Comparison of ENCODE assay signal across 19 cellular contexts in the genomic region with DNA sequence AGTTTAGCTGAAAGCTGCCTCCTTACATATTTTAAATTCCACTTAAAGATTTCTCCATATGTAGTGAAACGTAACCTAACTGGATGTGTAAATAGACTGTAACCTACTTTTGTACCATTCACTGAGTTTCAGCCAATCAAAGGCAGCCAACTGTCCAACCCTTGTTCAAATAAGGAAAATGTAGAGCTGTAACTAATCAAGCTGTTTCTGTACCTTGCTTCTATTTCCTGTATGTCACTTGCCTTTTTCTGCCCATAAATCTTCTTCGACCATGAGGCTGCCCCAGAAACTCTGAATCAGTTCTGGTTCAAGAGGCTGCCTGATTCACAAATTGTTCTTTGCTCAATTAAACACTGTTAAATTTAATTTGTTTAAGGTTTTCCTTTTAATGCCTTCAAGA. TPM values are rescaled to one million over a fixed set of nuclear protein-coding genes. Genes with fewer than 3 reads are reported as not detected.
DNase-seq lines count a peak whose midpoint lies in the region; ATAC-seq, FAIRE-seq and TF ChIP-seq lines count a peak whose summit lies in the region.
"Had no signal": no experiment of that assay in that cellular context is flagged by ENCODE, and none has a peak within 500 bp of the region (broad histone marks: within the 10 kb centered on the region; RNA-seq: fewer than 3 reads in every experiment).

No MANE protein-coding gene starts in this region.

- no peak for TF ChIP-seq POLR2A in H1 (IDR thresholded peaks at IDR 0.05; ENCODE audit: control extremely low read depth in 1 of 2, low read depth in 2 of 2, low read length in 2 of 2)

- 0 out of 2 replicates have a peak overlapping the region, but pooled peaks have one; percentile 46 for H2AK5ac ChIP-seq in H1 (ENCODE audit: low read depth, low read length)

- H3K4ac ChIP-seq in H1 (replicated peaks; ENCODE audit: insufficient read length, low read depth, low read length): no peak overlapping the region

- H3K36me3 ChIP-seq in H1 (ENCODE audit: control insufficient read depth in 2 of 4, insufficient read depth in 4 of 4, low read length in 3 of 4) (peaks cover 0 to 7% (median 0%) of the 10 kb centered on the region in 4 experiments; a peak in 1 of 8 replicates), parathyroid adenoma (ENCODE audit: control insufficient read depth, insufficient read depth, low read length) (no peaks in the 10 kb centered on the region), BE2C (no peaks in the 10 kb centered on the region)

- H3K18ac ChIP-seq in H1 (ENCODE audit: extremely low read depth, low read length): no peak overlapping the region

- peaks cover 2 to 19% (median 13%) of the 10 kb centered on the region in 4 experiments; a peak in 6 of 7 replicates for H3K4me1 ChIP-seq in H1 (replicated peaks in 1 of 4; ENCODE audit: control insufficient read depth in 3 of 4, insufficient read depth in 4 of 4, low read length in 3 of 4)
- peaks cover 33% of the 10 kb centered on the region for H3K4me1 ChIP-seq in parathyroid adenoma
- peaks cover 4% of the 10 kb centered on the region; the same call in 1 of the 2 replicates for H3K4me1 ChIP-seq in BE2C

- no peak overlapping the region for H2BK20ac ChIP-seq in H1 (ENCODE audit: low read length)

- H3K27me3 ChIP-seq in H1 (replicated peaks in 1 of 4; ENCODE audit: control insufficient read depth in 3 of 4, extremely low read depth in 1 of 4, insufficient read depth in 3 of 4, low read length in 3 of 4) (no peaks in the 10 kb centered on the region), parathyroid adenoma (ENCODE audit: control insufficient read depth, insufficient read depth, low read length) (no peaks in the 10 kb centered on the region), BE2C (peaks cover 35% of the 10 kb centered on the region)

- no peak overlapping the region for H4K91ac ChIP-seq in H1 (replicated peaks; ENCODE audit: insufficient read length, low read length)

- H2BK5ac ChIP-seq in H1 (ENCODE audit: low read depth, low read length): no peak overlapping the region

- DNase-seq in GDM1 (lab: John Stamatoyannopoulos, UW) (peak; percentile 20), NOMO-1 (lab: John Stamatoyannopoulos, UW; ENCODE audit: unreplicated experiment in 2 of 2) (peak; percentile 27 to 55), H1 (ENCODE audit: low read depth in 1 of 2, low spot score in 2 of 2) (no peak), NCI-H2196 treated with DMSO at 0.1 percent for 48 hours (lab: John Stamatoyannopoulos, UW; ENCODE audit: unreplicated experiment) (no peak), SIG-M5 (lab: John Stamatoyannopoulos, UW) (no peak), BE2C (no peak)
- DNase-seq: activated CD4-positive, alpha-beta T cell treated with anti-CD3 and anti-CD28 coated beads, Interleukin-2, amount 50 U/mL, for 4 hours; foreskin fibroblast; kidney; NCI-H1694 treated with DMSO at 0.1 percent for 48 hours; NCI-H774; right cardiac atrium; stimulated activated CD4-positive, alpha-beta T cell treated with anti-CD3 and anti-CD28 coated beads, Interleukin-4, amount 100 ng/mL, for 1 hour; T1000 had no signal

- no peak overlapping the region for H4K8ac ChIP-seq in H1 (ENCODE audit: extremely low read depth, insufficient read depth, low read length)

- H3K9me3 ChIP-seq in H1 (ENCODE audit: insufficient read depth in 2 of 2, low read depth in 1 of 2, low read length in 1 of 2) (no peaks in the 10 kb centered on the region; a peak in 1 of 4 replicates), parathyroid adenoma (ENCODE audit: control insufficient read depth, low read length) (no peaks in the 10 kb centered on the region), BE2C (no peaks in the 10 kb centered on the region)

- ATAC-seq in GM21447 (IDR thresholded peaks at IDR 0.05; ENCODE audit: unreplicated experiment): no peak
- ATAC-seq: right cardiac atrium had no signal

- no peak overlapping the region for H2BK120ac ChIP-seq in H1 (replicated peaks; ENCODE audit: low read depth, low read length)

- H3K79me2 ChIP-seq in H1 (ENCODE audit: control insufficient read depth in 1 of 2, insufficient read depth in 2 of 2, low read length in 2 of 2) (peaks cover 6 to 84% of the 10 kb centered on the region in 2 experiments), parathyroid adenoma (peaks cover 58% of the 10 kb centered on the region)

- peaks cover 5% of the 10 kb centered on the region; the same call in 1 of the 2 replicates for H3K79me1 ChIP-seq in H1 (ENCODE audit: low read depth, low read length)

- no peak for FAIRE-seq in H1 (lab: Jason Lieb, UNC)
- FAIRE-seq: kidney had no signal

- CTCF ChIA-PET in H1 (lab: Charles Lee; ENCODE audit: partially characterized antibody): interaction anchor here (0.7 to 12.1 kb wide), 9 partner anchors 10 to 383 kb away, joined by 3 to 128 read pairs (median 4); a partner anchor contains a TSS

- no peak overlapping the region for H3K56ac ChIP-seq in H1 (replicated peaks; ENCODE audit: insufficient read length, low read depth, low read length)

- no peak overlapping the region for H4K5ac ChIP-seq in H1 (ENCODE audit: insufficient read length, low read depth, low read length)

- H2BK12ac ChIP-seq in H1 (ENCODE audit: low read depth, low read length): no peak overlapping the region

- no peak overlapping the region for H3K9ac ChIP-seq in H1 (replicated peaks in 1 of 4; ENCODE audit: extremely low read depth in 1 of 4, low read depth in 3 of 4, low read length in 3 of 4)
- no peak overlapping the region for H3K9ac ChIP-seq in parathyroid adenoma
- H3K9ac ChIP-seq: KMS-11 had no signal

- no peak for TF ChIP-seq CTCF in H1 (IDR thresholded peaks at IDR 0.05; ENCODE audit: control extremely low read depth in 1 of 3, insufficient read depth in 1 of 3, low read depth in 1 of 3, low read length in 3 of 3)
- no peak for TF ChIP-seq CTCF in parathyroid adenoma (IDR thresholded peaks at IDR 0.05)
- no peak for TF ChIP-seq CTCF in BE2C (IDR thresholded peaks at IDR 0.05; ENCODE audit: low read depth, low read length)

- no peak overlapping the region for H3K4me3 ChIP-seq in H1 (ENCODE audit: extremely low read depth in 1 of 4, insufficient read depth in 2 of 4, low read depth in 3 of 4, low read length in 4 of 4)
- H3K4me3 ChIP-seq in parathyroid adenoma (ENCODE audit: low read depth, low read length): no peak overlapping the region
- H3K4me3 ChIP-seq in BE2C (ENCODE audit: low read depth, low read length): no peak overlapping the region

- H3K23me2 ChIP-seq in H1 (ENCODE audit: low read depth, low read length): peaks cover 6% of the 10 kb centered on the region; the same call in 1 of the 2 replicates

- H2AFZ ChIP-seq in H1 (ENCODE audit: low read length) (no peak overlapping the region), parathyroid adenoma (no peak overlapping the region)

- POLR2A ChIA-PET in H1 (lab: Charles Lee; ENCODE audit: partially characterized antibody): interaction anchor here (1.0 to 2.9 kb wide), 4 partner anchors 13 to 82 kb away, joined by 3 to 16 read pairs (median 6); a partner anchor contains a TSS

- H2BK15ac ChIP-seq in H1 (ENCODE audit: low read length): no peak overlapping the region

- H3K27ac ChIP-seq in H1 (ENCODE audit: low read depth, low read length) (no peak overlapping the region), parathyroid adenoma (peak overlapping the region; percentile 73)
- H3K27ac ChIP-seq: KMS-11 had no signal

- peaks cover 0 to 17% of the 10 kb centered on the region in 2 experiments for H4K20me1 ChIP-seq in H1 (replicated peaks in 1 of 2; ENCODE audit: control insufficient read depth in 1 of 2, insufficient read depth in 2 of 2, low read length in 2 of 2)

- H3K14ac ChIP-seq in H1 (ENCODE audit: insufficient read length): no peak overlapping the region

- H3K4me2 ChIP-seq in H1 (ENCODE audit: insufficient read depth in 1 of 2, low read depth in 2 of 2, low read length in 2 of 2): no peak overlapping the region
- H3K4me2 ChIP-seq in parathyroid adenoma (ENCODE audit: low read length): no peak overlapping the region
- H3K4me2 ChIP-seq: KMS-11 had no signal

- 88% methylated on average over 2 of the region's 2 CpGs; no CpG with 5 or more reads in 1 of the 2 experiments for WGBS in H1 (ENCODE audit: extremely low coverage in 1 of 2, insufficient coverage in 1 of 2, insufficient read length in 1 of 2, insufficient replicate concordance in 2 of 2, low coverage in 1 of 2, low lambda C conversion rate in 2 of 2, missing lambda C conversion rate in 1 of 2), 2 experiments

- H3K23ac ChIP-seq in H1 (ENCODE audit: insufficient read length): no peak overlapping the region

- TF ChIP-seq RAD21 in H1 (IDR thresholded peaks at IDR 0.05 in 1 of 2, conservative IDR thresholded peaks at IDR 0.05 in 1 of 2; ENCODE audit: low read depth in 2 of 2, low read length in 2 of 2): no peak

- no peak for TF ChIP-seq EP300 in H1 (IDR thresholded peaks at IDR 0.05; ENCODE audit: borderline replicate concordance in 1 of 2, low read depth in 2 of 2, low read length in 2 of 2)

TF ChIP-seq in H1, 55 proteins besides CTCF, POLR2A, EP300 and RAD21 (continues in another document):
- TF ChIP-seq EGR1 (IDR thresholded peaks at IDR 0.05; ENCODE audit: borderline replicate concordance, low read depth, low read length): no peak
- TF ChIP-seq BRCA1 (IDR thresholded peaks at IDR 0.05; ENCODE audit: low read depth, low read length): no peak
- no peak for TF ChIP-seq RFX5 (IDR thresholded peaks at IDR 0.05; ENCODE audit: borderline replicate concordance, low read depth, low read length)
- no peak for TF ChIP-seq ASH2L (IDR thresholded peaks at IDR 0.05; ENCODE audit: low read length)

RNA-seq across cellular contexts. Expression of a gene that starts 6.3 kb away (rescaled TPM):
- total RNA-seq in H1 (2021; fragmentation: NEBNext Ultra II Directional; extraction: Animal tissue kit (Norgen Biotek cat#: 25700)): 204 and 209 TPM in 2 replicates
- polyA plus RNA-seq in H1 (2011; rRNA removed): 181 and 182 TPM in 2 replicates
- 72.1 TPM for polyA plus RNA-seq in H1 (2011; cell fraction: cytosol; rRNA removed)
- 146 TPM for polyA plus RNA-seq in H1 (2011; cell fraction: nucleus; rRNA removed)
- 162 to 194 TPM (median 173 TPM) in 4 replicates for polyA plus RNA-seq in H1 (2012, experiment 1 of 2)
- polyA plus RNA-seq in H1 (2012, experiment 2 of 2): 152 TPM
- polyA plus RNA-seq in H1 (2013, experiment 1 of 2): 383 TPM
- 341 TPM for polyA plus RNA-seq in H1 (2013, experiment 2 of 2)
- polyA minus RNA-seq in H1 (2011; rRNA and poly(A)+ RNA removed): 234 and 286 TPM in 2 replicates
- 176 TPM for polyA minus RNA-seq in H1 (2011; cell fraction: cytosol; rRNA and poly(A)+ RNA removed)
- 79.9 TPM for polyA minus RNA-seq in H1 (2011; cell fraction: nucleus; rRNA and poly(A)+ RNA removed)
- polyA plus RNA-seq in BE2C (2012; ENCODE audit: insufficient read depth, insufficient read length, low read depth): not detected

RNA-seq across cellular contexts. Expression of a gene that starts 58.1 kb away (rescaled TPM):
- total RNA-seq in H1 (2021; fragmentation: NEBNext Ultra II Directional; extraction: Animal tissue kit (Norgen Biotek cat#: 25700)): not detected in 2 replicates
- 0.05 and 0.06 TPM in 2 replicates for polyA plus RNA-seq in H1 (2011; rRNA removed)
- 0.04 TPM for polyA plus RNA-seq in H1 (2011; cell fraction: cytosol; rRNA removed)
- polyA plus RNA-seq in H1 (2011; cell fraction: nucleus; rRNA removed): not detected
- polyA plus RNA-seq in H1 (2012, experiment 1 of 2): not detected in 4 replicates
- not detected for polyA plus RNA-seq in H1 (2012, experiment 2 of 2)
- polyA plus RNA-seq in H1 (2013, experiment 1 of 2): 0.02 TPM
- not detected for polyA plus RNA-seq in H1 (2013, experiment 2 of 2)
- polyA minus RNA-seq in H1 (2011; rRNA and poly(A)+ RNA removed): 0.10 TPM in 1 of 2 replicates, not detected in the other
- polyA minus RNA-seq in H1 (2011; cell fraction: cytosol; rRNA and poly(A)+ RNA removed): not detected
- not detected for polyA minus RNA-seq in H1 (2011; cell fraction: nucleus; rRNA and poly(A)+ RNA removed)
- not detected for polyA plus RNA-seq in BE2C (2012; ENCODE audit: insufficient read depth, insufficient read length, low read depth)
- total RNA-seq: activated T-helper 2 cell treated with anti-CD3 and anti-CD28 coated beads, Interferon-gamma antibody, Interleukin-2, Interleukin-4, amounts not matched to agents 10 μg/mL and 5 μg/mL and 100 μg/mL, durations not matched to agents 14 hours and 24 hours and 36 hours; kidney; right cardiac atrium; urinary bladder had no signal
- polyA plus RNA-seq: right cardiac atrium had no signal

Comparison
In these comparisons a context has a peak if more than half of its experiments do, and no peak if none do; other contexts are left out.
1. DNase-seq: peak in GDM1 (single experiment) and NOMO-1 (2 of 2); none in H1 (0 of 2), NCI-H2196 treated with DMSO at 0.1 percent for 48 hours (single experiment), SIG-M5 (single experiment) and BE2C (single experiment).